Comparison of ENCODE assay signal across 13 cellular contexts in the genomic region with DNA sequence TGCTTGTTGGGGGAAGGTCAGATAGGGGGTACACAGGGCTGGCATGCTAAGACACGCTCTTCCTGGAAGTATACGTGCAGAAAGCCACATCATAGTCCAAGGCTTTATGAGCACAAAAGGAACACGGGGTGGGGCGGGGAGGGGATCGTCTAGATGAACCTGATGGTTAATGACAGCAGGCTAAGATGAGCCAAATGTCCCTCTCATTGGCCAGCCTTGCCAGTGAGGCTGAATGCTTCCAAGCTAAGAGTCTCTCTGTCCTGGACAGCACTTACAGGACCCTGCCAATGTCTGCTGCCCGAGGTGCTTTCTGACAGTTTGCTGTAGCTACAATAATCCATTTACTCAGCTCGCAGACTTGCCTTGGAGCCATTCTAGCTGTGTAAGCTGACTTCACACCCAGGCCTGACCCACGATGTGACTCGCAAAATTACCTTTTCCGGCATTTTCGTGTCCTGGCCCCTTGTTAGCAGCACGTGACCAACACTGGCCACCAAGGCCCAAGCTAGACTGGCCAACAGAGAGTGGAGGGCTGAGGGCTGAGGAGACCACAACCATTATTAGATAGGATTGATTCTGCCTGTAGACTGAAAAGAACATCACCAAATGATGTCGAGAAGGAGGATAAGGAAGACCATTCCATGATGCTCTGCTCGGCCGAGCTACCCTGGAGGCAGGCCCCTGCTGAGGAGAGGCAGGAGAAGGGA.
DNase-seq lines count a peak whose midpoint lies in the region; ATAC-seq, FAIRE-seq and TF ChIP-seq lines count a peak whose summit lies in the region.
"Had no signal": no experiment of that assay in that cellular context is flagged by ENCODE, and none has a peak within 500 bp of the region (broad histone marks: within the 10 kb centered on the region; RNA-seq: fewer than 3 reads in every experiment).

No MANE protein-coding gene starts in this region.

- no TSS peak for BruUV-seq in HepG2 (replicated peaks; lab: Mats Ljungman, UMichigan)

- ATAC-seq in HepG2 (peak; percentile 11), GM19397 (IDR thresholded peaks at IDR 0.05; ENCODE audit: unreplicated experiment) (no peak)

- TF ChIP-seq CTCF in bronchial epithelial cell (IDR thresholded peaks at IDR 0.05; ENCODE audit: insufficient read depth, low read length, severe bottlenecking) (no peak), HepG2 (CRISPR knock-in tag; IDR thresholded peaks at IDR 0.05) (no peak), testis (IDR thresholded peaks at IDR 0.05) (no peak)

- H3K9me3 ChIP-seq in HepG2 (ENCODE audit: low read length): no peaks in the 10 kb centered on the region
- no peaks in the 10 kb centered on the region for H3K9me3 ChIP-seq in testis

- no peaks in the 10 kb centered on the region for H4K20me1 ChIP-seq in HepG2 (ENCODE audit: insufficient read depth, low read length)

- TF ChIP-seq RAD21 in HepG2 (CRISPR knock-in tag; IDR thresholded peaks at IDR 0.05): no peak

- in situ Hi-C loops in HepG2 (cut with HindIII; ENCODE audit: extremely low pct_ligation_motif_present, low pct_unique_long_range_greater_than_20kb): loop anchor here (25.0 kb wide), 1 partner anchor 843 kb away; no protein-coding TSS in a partner anchor

- H3K79me2 ChIP-seq in HepG2 (ENCODE audit: insufficient read depth, low read length): no peaks in the 10 kb centered on the region
- H3K79me2 ChIP-seq: parathyroid adenoma had no signal

- H3K9ac ChIP-seq in HepG2 (ENCODE audit: insufficient read depth, low read depth, low read length): no peak overlapping the region
- H3K9ac ChIP-seq: parathyroid adenoma had no signal

- H3K4me1 ChIP-seq in HepG2 (ENCODE audit: insufficient read depth, low read length) (peaks cover 13% of the 10 kb centered on the region), testis (no peaks in the 10 kb centered on the region)
- H3K4me1 ChIP-seq: parathyroid adenoma had no signal

- POLR2A ChIA-PET in HepG2 (lab: Yijun Ruan, JAX): no interaction called here

- H3K36me3 ChIP-seq in bronchial epithelial cell (ENCODE audit: control insufficient read depth, insufficient read depth, low read length) (no peaks in the 10 kb centered on the region), HepG2 (replicated peaks in 1 of 2; ENCODE audit: control insufficient read depth in 1 of 2, insufficient read depth in 2 of 2, low read length in 2 of 2) (no peaks in the 10 kb centered on the region), testis (ENCODE audit: low read depth, missing control alignments) (no peaks in the 10 kb centered on the region)

- WGBS in HepG2 (ENCODE audit: low lambda C conversion rate): 86% methylated on average over 14 of the region's 15 CpGs
- 86 to 90% methylated on average over 10 to 15 of the region's 15 CpGs for WGBS in testis, 2 donors

- H3K27me3 ChIP-seq in bronchial epithelial cell (ENCODE audit: control insufficient read depth, insufficient read depth, low read length) (peaks cover 2% of the 10 kb centered on the region), HepG2 (ENCODE audit: control insufficient read depth in 1 of 2, insufficient read depth in 2 of 2, low read length in 2 of 2) (no peaks in the 10 kb centered on the region; a peak in 1 of 5 replicates), testis (no peaks in the 10 kb centered on the region)

- peak; percentile 68 for FAIRE-seq in bronchial epithelial cell (lab: Jason Lieb, UNC)
- no peak for FAIRE-seq in HepG2 (lab: Jason Lieb, UNC)

- TF ChIP-seq EP300 in HepG2 (IDR thresholded peaks at IDR 0.05; ENCODE audit: low read depth in 2 of 2, low read length in 2 of 2) (no peak), HepG2 (CRISPR knock-in tag; IDR thresholded peaks at IDR 0.05; ENCODE audit: borderline replicate concordance) (no peak)

- CTCF ChIA-PET in HepG2 (lab: Yijun Ruan, JAX; ENCODE audit: low intra/inter-chr PET ratio, low total read pairs): no interaction called here

- H3K4me3 ChIP-seq in bronchial epithelial cell (ENCODE audit: low read depth, low read length) (no peak overlapping the region), HepG2 (replicated peaks in 1 of 3; ENCODE audit: insufficient read depth in 1 of 3, low read depth in 2 of 3, low read length in 3 of 3) (no peak overlapping the region), testis (no peak overlapping the region)

- H3K27ac ChIP-seq in HepG2 (ENCODE audit: extremely low read length, insufficient read depth, low read length): no peak overlapping the region
- H3K27ac ChIP-seq in testis: no peak overlapping the region
- H3K27ac ChIP-seq: parathyroid adenoma had no signal

- no peak overlapping the region for H3K4me2 ChIP-seq in HepG2 (ENCODE audit: low read depth, low read length)

- DNase-seq in EH (ENCODE audit: low read depth) (peak; percentile 55), HPDE6-E6E7 (ENCODE audit: extremely low spot score) (peak; percentile 38), bronchial epithelial cell (ENCODE audit: low read depth) (peak; percentile 62), HepG2 (ENCODE audit: low spot score) (no peak), NOMO-1 treated with dmso at 0.1 percent for 144 hours (lab: John Stamatoyannopoulos, UW; ENCODE audit: unreplicated experiment) (no peak), testis (no peak)
- DNase-seq: activated CD4-positive, alpha-beta memory T cell treated with anti-CD3 and anti-CD28 coated beads, Interleukin-2, amount 10 ng/mL, durations not matched to agents 7 days and 5 days; HCEC 1CT; NCI-H1930; stimulated activated CD4-positive, alpha-beta T cell treated with anti-CD3 and anti-CD28 coated beads, Interleukin-4, amount 100 ng/mL, for 24 hours; T-helper 1 cell had no signal

- TF ChIP-seq POLR2A in HepG2 (IDR thresholded peaks at IDR 0.05; ENCODE audit: insufficient read depth in 1 of 2, low read depth in 2 of 2, low read length in 2 of 2) (no peak), testis (IDR thresholded peaks at IDR 0.05) (no peak)

- intact Hi-C loops in HepG2 (cut with micrococcal nuclease; ENCODE audit: unreplicated experiment) (no loop called here), testis (cut with DNase I; ENCODE audit: low total_unique reads) (no loop called here)

- no peak overlapping the region for H2AFZ ChIP-seq in HepG2 (ENCODE audit: low read length)
- H2AFZ ChIP-seq: parathyroid adenoma had no signal

TF ChIP-seq in HepG2, 621 proteins besides CTCF, POLR2A, EP300 and RAD21 (continues in another document):
- TF ChIP-seq ELF4 (CRISPR knock-in tag; IDR thresholded peaks at IDR 0.05; ENCODE audit: borderline replicate concordance) (no peak), ISL2 (CRISPR knock-in tag; IDR thresholded peaks at IDR 0.05) (no peak), CBX5 (CRISPR knock-in tag; IDR thresholded peaks at IDR 0.05; ENCODE audit: borderline replicate concordance) (no peak), ZNF451 (CRISPR knock-in tag; IDR thresholded peaks at IDR 0.05) (no peak), ZNF136 (CRISPR knock-in tag; IDR thresholded peaks at IDR 0.05; ENCODE audit: low read depth) (no peak), KDM4B (CRISPR knock-in tag; IDR thresholded peaks at IDR 0.05) (no peak), ZSCAN12 (CRISPR knock-in tag; IDR thresholded peaks at IDR 0.05) (no peak), RXRB (CRISPR knock-in tag; IDR thresholded peaks at IDR 0.05; ENCODE audit: borderline replicate concordance) (no peak), ZNF460 (CRISPR knock-in tag; IDR thresholded peaks at IDR 0.05; ENCODE audit: borderline replicate concordance) (no peak)
- TF ChIP-seq, protein P1, sequence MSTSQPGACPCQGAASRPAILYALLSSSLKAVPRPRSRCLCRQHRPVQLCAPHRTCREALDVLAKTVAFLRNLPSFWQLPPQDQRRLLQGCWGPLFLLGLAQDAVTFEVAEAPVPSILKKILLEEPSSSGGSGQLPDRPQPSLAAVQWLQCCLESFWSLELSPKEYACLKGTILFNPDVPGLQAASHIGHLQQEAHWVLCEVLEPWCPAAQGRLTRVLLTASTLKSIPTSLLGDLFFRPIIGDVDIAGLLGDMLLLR (CRISPR knock-in tag; IDR thresholded peaks at IDR 0.05): no peak
- TF ChIP-seq, protein P2, sequence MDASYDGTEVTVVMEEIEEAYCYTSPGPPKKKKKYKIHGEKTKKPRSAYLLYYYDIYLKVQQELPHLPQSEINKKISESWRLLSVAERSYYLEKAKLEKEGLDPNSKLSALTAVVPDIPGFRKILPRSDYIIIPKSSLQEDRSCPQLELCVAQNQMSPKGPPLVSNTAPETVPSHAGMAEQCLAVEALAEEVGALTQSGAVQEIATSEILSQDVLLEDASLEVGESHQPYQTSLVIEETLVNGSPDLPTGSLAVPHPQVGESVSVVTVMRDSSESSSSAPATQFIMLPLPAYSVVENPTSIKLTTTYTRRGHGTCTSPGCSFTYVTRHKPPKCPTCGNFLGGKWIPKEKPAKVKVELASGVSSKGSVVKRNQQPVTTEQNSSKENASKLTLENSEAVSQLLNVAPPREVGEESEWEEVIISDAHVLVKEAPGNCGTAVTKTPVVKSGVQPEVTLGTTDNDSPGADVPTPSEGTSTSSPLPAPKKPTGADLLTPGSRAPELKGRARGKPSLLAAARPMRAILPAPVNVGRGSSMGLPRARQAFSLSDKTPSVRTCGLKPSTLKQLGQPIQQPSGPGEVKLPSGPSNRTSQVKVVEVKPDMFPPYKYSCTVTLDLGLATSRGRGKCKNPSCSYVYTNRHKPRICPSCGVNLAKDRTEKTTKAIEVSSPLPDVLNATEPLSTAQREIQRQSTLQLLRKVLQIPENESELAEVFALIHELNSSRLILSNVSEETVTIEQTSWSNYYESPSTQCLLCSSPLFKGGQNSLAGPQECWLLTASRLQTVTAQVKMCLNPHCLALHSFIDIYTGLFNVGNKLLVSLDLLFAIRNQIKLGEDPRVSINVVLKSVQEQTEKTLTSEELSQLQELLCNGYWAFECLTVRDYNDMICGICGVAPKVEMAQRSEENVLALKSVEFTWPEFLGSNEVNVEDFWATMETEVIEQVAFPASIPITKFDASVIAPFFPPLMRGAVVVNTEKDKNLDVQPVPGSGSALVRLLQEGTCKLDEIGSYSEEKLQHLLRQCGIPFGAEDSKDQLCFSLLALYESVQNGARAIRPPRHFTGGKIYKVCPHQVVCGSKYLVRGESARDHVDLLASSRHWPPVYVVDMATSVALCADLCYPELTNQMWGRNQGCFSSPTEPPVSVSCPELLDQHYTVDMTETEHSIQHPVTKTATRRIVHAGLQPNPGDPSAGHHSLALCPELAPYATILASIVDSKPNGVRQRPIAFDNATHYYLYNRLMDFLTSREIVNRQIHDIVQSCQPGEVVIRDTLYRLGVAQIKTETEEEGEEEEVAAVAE (CRISPR knock-in tag; IDR thresholded peaks at IDR 0.05; ENCODE audit: borderline replicate concordance): no peak
- TF ChIP-seq, protein P3, sequence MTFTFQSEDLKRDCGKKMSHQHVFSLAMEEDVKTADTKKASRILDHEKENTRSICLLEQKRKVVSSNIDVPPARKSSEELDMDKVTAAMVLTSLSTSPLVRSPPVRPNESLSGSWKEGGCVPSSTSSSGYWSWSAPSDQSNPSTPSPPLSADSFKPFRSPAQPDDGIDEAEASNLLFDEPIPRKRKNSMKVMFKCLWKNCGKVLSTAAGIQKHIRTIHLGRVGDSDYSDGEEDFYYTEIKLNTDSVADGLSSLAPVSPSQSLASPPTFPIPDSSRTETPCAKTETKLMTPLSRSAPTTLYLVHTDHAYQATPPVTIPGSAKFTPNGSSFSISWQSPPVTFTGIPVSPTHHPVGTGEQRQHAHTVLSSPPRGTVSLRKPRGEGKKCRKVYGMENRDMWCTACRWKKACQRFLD (CRISPR knock-in tag; IDR thresholded peaks at IDR 0.05; ENCODE audit: borderline replicate concordance): no peak

Comparison
In these comparisons a context has a peak if more than half of its experiments do, and no peak if none do; other contexts are left out.
1. DNase-seq: peak in EH (single experiment), HPDE6-E6E7 (single experiment) and bronchial epithelial cell (single experiment); none in HepG2 (single experiment), NOMO-1 treated with dmso at 0.1 percent for 144 hours (single experiment) and testis (single experiment).